Comparison of ENCODE assay signal across 12 cellular contexts in genomic region chr20:62475819-62476073, GRCh38. TPM values are rescaled to one million over a fixed set of nuclear protein-coding genes. Genes with fewer than 3 reads are reported as not detected.
A peak's percentile ranks its signal among the peaks of the same experiment; 100 is the strongest.
DNase-seq lines count a peak whose midpoint lies in the region; ATAC-seq and TF ChIP-seq lines count a peak whose summit lies in the region.
"Had no signal": no experiment of that assay in that cellular context is flagged by ENCODE, and none has a peak within 500 bp of the region (broad histone marks: within the 10 kb centered on the region; RNA-seq: fewer than 3 reads in every experiment).

Gene GATA5 (minus strand): TSS chr20:62475995. CDS start chr20:62475521, 474 bp downstream.

- H3K9me3 Mint-ChIP-seq in naive B cell, result no peaks in the 10 kb centered on the region
- no peaks in the 10 kb centered on the region for H3K9me3 Mint-ChIP-seq in activated CD8-positive, alpha-beta T cell treated with anti-CD3 and anti-CD28 coated beads for 36 hours

- H3K9me3 ChIP-seq in cardiac muscle cell (ENCODE audit: low read depth), result no peaks in the 10 kb centered on the region
- H3K9me3 ChIP-seq: pancreas had no signal

- H3K4me1 Mint-ChIP-seq in naive B cell, result peaks cover 10 to 25% (median 16%) of the 10 kb centered on the region in 3 donors
- no peaks in the 10 kb centered on the region for H3K4me1 Mint-ChIP-seq in activated CD8-positive, alpha-beta T cell treated with anti-CD3 and anti-CD28 coated beads for 36 hours (ENCODE audit: low read depth)

- TF ChIP-seq CTCF in cardiac muscle cell (IDR thresholded peaks at IDR 0.05; ENCODE audit: low read depth, low read length) (no peak), dorsolateral prefrontal cortex (IDR thresholded peaks at IDR 0.05 in 54 of 56, conservative IDR thresholded peaks at IDR 0.05 in 2 of 56; ENCODE audit: low read depth in 1 of 56, partially characterized antibody in 56 of 56) (no peak), foreskin keratinocyte (conservative IDR thresholded peaks at IDR 0.05) (no peak)
- no peak for TF ChIP-seq CTCF in activated CD8-positive, alpha-beta T cell treated with anti-CD3 and anti-CD28 coated beads for 36 hours (IDR thresholded peaks at IDR 0.05)

- POLR2A ChIA-PET in activated CD8-positive, alpha-beta T cell treated with anti-CD3 and anti-CD28 coated beads for 36 hours (lab: Charles Lee), result interaction anchor here (0.8 kb wide), 1 partner anchor 127 kb away, joined by 3 read pairs; no protein-coding TSS in a partner anchor

- ATAC-seq in Right ventricle myocardium inferior, result no peak
- no peak for ATAC-seq in naive B cell (ENCODE audit: low read depth in 2 of 2)
- no peak for ATAC-seq in foreskin keratinocyte
- no peak for ATAC-seq in activated CD8-positive, alpha-beta T cell treated with anti-CD3 and anti-CD28 coated beads for 36 hours

- H3K27ac Mint-ChIP-seq in naive B cell, result peak within 1 kb of the TSS in 1 of 6 donors; percentile 81
- no peak within 1 kb of the TSS for H3K27ac Mint-ChIP-seq in activated CD8-positive, alpha-beta T cell treated with anti-CD3 and anti-CD28 coated beads for 36 hours

- no peaks in the 10 kb centered on the region for H3K36me3 ChIP-seq in cardiac muscle cell
- no peaks in the 10 kb centered on the region for H3K36me3 ChIP-seq in urinary bladder (ENCODE audit: insufficient read depth)
- H3K36me3 ChIP-seq: pancreas had no signal

- H3K4me3 Mint-ChIP-seq in naive B cell, result peak within 1 kb of the TSS in 7 of 8 donors; percentile 40 to 84 (median 66)
- no peak within 1 kb of the TSS for H3K4me3 Mint-ChIP-seq in activated CD8-positive, alpha-beta T cell treated with anti-CD3 and anti-CD28 coated beads for 36 hours

- peak within 1 kb of the TSS; percentile 85 for H3K27ac ChIP-seq in cardiac muscle cell
- peak within 1 kb of the TSS; percentile 75 for H3K27ac ChIP-seq in urinary bladder (ENCODE audit: low read depth)
- H3K27ac ChIP-seq in dorsolateral prefrontal cortex, result no peak within 1 kb of the TSS
- no peak within 1 kb of the TSS for H3K27ac ChIP-seq in foreskin keratinocyte
- H3K27ac ChIP-seq: pancreas had no signal

- peaks cover 27 to 65% (median 51%) of the 10 kb centered on the region in 3 donors for H3K27me3 Mint-ChIP-seq in naive B cell
- peaks cover 34% of the 10 kb centered on the region for H3K27me3 Mint-ChIP-seq in activated CD8-positive, alpha-beta T cell treated with anti-CD3 and anti-CD28 coated beads for 36 hours

- WGBS in urinary bladder, result 1% methylated on average over 36 of the region's 36 CpGs

- intact Hi-C loops in Right ventricle myocardium inferior (cut with DNase I), result no loop called here
- intact Hi-C loops in dorsolateral prefrontal cortex (cut with DNase I), result no loop called here
- intact Hi-C loops in activated CD8-positive, alpha-beta T cell treated with anti-CD3 and anti-CD28 coated beads for 36 hours (cut with micrococcal nuclease), result no loop called here

- peaks cover 43% of the 10 kb centered on the region for H3K4me1 ChIP-seq in cardiac muscle cell (ENCODE audit: low read depth)
- H3K4me1 ChIP-seq in urinary bladder (ENCODE audit: insufficient read depth), result peaks cover 3% of the 10 kb centered on the region
- no peaks in the 10 kb centered on the region for H3K4me1 ChIP-seq in foreskin keratinocyte

- DNase-seq in cardiac muscle cell (ENCODE audit: low read depth in 1 of 2, low spot score in 1 of 2) (no peak), Right ventricle myocardium inferior (ENCODE audit: missing footprints) (no peak), erythroblast (lab: John Stamatoyannopoulos, UW) (peak; percentile 77 to 78), naive B cell (no peak), dorsolateral prefrontal cortex (no peak), foreskin keratinocyte (no peak)
- no peak for DNase-seq in activated CD8-positive, alpha-beta T cell treated with anti-CD3 and anti-CD28 coated beads for 36 hours
- DNase-seq: effector CD8-positive, alpha-beta T cell; NCI-H2171 treated with DMSO at 0.1 percent for 48 hours; pancreas; SHP77 treated with DMSO at 0.1 percent for 48 hours had no signal

- H3K4me3 ChIP-seq in cardiac muscle cell, result peak within 1 kb of the TSS; percentile 63
- H3K4me3 ChIP-seq in urinary bladder (ENCODE audit: low read depth, low read length), result peak within 1 kb of the TSS; percentile 69
- H3K4me3 ChIP-seq in dorsolateral prefrontal cortex, result peak within 1 kb of the TSS in 14 of 59 donors; percentile 3 to 41 (median 28)

- no peak for TF ChIP-seq POLR2A in erythroblast (IDR thresholded peaks at IDR 0.05; ENCODE audit: low read length)

- no peaks in the 10 kb centered on the region for H3K36me3 Mint-ChIP-seq in naive B cell
- no peaks in the 10 kb centered on the region for H3K36me3 Mint-ChIP-seq in activated CD8-positive, alpha-beta T cell treated with anti-CD3 and anti-CD28 coated beads for 36 hours (ENCODE audit: low read depth)

- CTCF ChIA-PET in activated CD8-positive, alpha-beta T cell treated with anti-CD3 and anti-CD28 coated beads for 36 hours (lab: Charles Lee), result interaction anchor here (1.8 kb wide), 1 partner anchor 141 kb away, joined by 4 read pairs; no protein-coding TSS in a partner anchor

- H3K27me3 ChIP-seq in cardiac muscle cell (no peaks in the 10 kb centered on the region), dorsolateral prefrontal cortex (peaks cover 5 to 86% (median 72%) of the 10 kb centered on the region in 45 donors), foreskin keratinocyte (peaks cover 91% of the 10 kb centered on the region)

RNA-seq across cellular contexts. Expression of gene GATA5, which starts in this region (rescaled TPM):
- total RNA-seq in cardiac muscle cell (79.0 and 103 TPM in 2 replicates), Right ventricle myocardium inferior (1.7 TPM), urinary bladder (6.6 TPM), dorsolateral prefrontal cortex (under 1 TPM in 2 of 120 experiments, not detected in 118; 0.23 to 0.25 TPM), foreskin keratinocyte (not detected in 2 replicates)
- polyA plus RNA-seq in cardiac muscle cell (66.8 and 96.5 TPM in 2 replicates), naive B cell (ENCODE audit: low read depth in 6 of 6) (not detected), urinary bladder (27.4 TPM), foreskin keratinocyte (not detected in 2 replicates)
- not detected for total RNA-seq in activated CD8-positive, alpha-beta T cell treated with anti-CD3 and anti-CD28 coated beads for 36 hours

Comparison
In these comparisons a context has a peak if more than half of its experiments do, and no peak if none do; other contexts are left out.
1. RNA of gene GATA5 (total RNA-seq): 79.0 to 103 TPM in cardiac muscle cell; 6.6 TPM in urinary bladder (single experiment), 1.7 TPM in Right ventricle myocardium inferior (single experiment), 0.23 to 0.25 TPM in dorsolateral prefrontal cortex, not detected in foreskin keratinocyte and not detected in activated CD8-positive, alpha-beta T cell treated with anti-CD3 and anti-CD28 coated beads for 36 hours; every median in the first group is over 10 times any median in the second.
2. RNA of gene GATA5 (polyA plus RNA-seq): 66.8 to 96.5 TPM in cardiac muscle cell and 27.4 TPM in urinary bladder (single experiment); not detected in naive B cell and not detected in foreskin keratinocyte; every median in the first group is over 10 times any median in the second.
3. DNase-seq: peak in erythroblast (2 of 2); none in cardiac muscle cell (0 of 2), Right ventricle myocardium inferior (single experiment), naive B cell (single experiment), dorsolateral prefrontal cortex (0 of 10), foreskin keratinocyte (0 of 2) and activated CD8-positive, alpha-beta T cell treated with anti-CD3 and anti-CD28 coated beads for 36 hours (single experiment).
4. H3K27ac ChIP-seq: peak in cardiac muscle cell (single experiment) and urinary bladder (single experiment); none in dorsolateral prefrontal cortex (0 of 59) and foreskin keratinocyte (single experiment).